In the genomic region with DNA sequence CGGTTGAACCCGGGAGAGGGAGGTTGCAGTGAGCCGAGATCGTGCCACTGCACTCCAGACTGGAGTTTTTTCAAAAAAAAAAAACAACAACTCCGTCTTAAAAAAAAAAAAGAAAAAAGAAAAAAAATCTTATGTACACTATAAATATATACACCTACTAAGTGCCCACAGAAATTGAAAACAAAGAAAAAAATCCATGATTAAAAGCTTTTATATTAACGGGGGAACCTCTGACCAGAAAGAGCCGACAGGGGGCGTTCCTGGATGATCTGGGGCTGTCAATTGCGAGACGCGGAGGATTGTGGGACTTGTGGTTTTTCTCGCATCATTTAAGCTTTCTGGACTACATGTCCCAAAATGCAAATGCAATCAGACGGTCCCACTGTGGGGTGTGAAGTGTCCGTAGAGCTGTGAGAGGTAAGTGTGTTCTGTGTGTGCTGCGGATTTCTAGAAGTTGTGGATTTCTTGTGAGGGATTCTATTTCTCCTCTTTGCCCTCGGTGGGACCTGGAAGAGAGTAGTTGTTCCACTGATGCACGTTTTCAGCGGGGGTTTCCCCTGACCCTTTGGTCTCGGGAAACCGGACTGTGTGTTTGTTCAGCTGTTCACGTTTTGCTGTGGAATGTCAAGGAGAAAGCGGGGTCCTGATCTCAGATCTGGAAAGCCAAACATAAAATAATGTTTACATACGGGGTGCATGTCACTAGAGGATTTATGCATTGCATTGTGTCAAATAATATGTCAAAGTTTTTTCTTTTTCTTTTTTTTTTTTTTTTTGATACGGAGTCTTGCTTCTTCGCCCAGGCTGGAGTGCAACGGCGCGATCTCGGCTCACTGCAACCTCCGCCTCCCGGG, we compare ENCODE assay signal across 8 cellular contexts. TPM values are rescaled to one million over a fixed set of nuclear protein-coding genes. Genes with fewer than 3 reads are reported as not detected.
DNase-seq lines count a peak whose midpoint lies in the region; ATAC-seq and TF ChIP-seq lines count a peak whose summit lies in the region.

A gene with protein sequence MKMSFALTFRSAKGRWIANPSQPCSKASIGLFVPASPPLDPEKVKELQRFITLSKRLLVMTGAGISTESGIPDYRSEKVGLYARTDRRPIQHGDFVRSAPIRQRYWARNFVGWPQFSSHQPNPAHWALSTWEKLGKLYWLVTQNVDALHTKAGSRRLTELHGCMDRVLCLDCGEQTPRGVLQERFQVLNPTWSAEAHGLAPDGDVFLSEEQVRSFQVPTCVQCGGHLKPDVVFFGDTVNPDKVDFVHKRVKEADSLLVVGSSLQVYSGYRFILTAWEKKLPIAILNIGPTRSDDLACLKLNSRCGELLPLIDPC (plus strand): TSS at position 360 of the 854 bp plus-strand sequence. CDS start 1,241 bp downstream, outside the sequence.

- no peaks in the 10 kb centered on the region for H3K27me3 Mint-ChIP-seq in activated naive CD8-positive, alpha-beta T cell treated with anti-CD3 and anti-CD28 coated beads, Interleukin-2, amount 50 U/mL, for 24 hours

- no peaks in the 10 kb centered on the region for H3K36me3 ChIP-seq in upper lobe of left lung

- TF ChIP-seq EP300 in upper lobe of left lung (IDR thresholded peaks at IDR 0.05), result no peak

- no peaks in the 10 kb centered on the region for H3K9me3 Mint-ChIP-seq in activated naive CD8-positive, alpha-beta T cell treated with anti-CD3 and anti-CD28 coated beads, Interleukin-2, amount 50 U/mL, for 24 hours

- peaks cover 0 to 10% (median 5%) of the 10 kb centered on the region in 4 donors for H3K4me1 ChIP-seq in upper lobe of left lung

- DNase-seq in GM12864 (ENCODE audit: low read depth), result peak; percentile 91
- peak; percentile 88 for DNase-seq in NCI-H1092 treated with DMSO at 0.1 percent for 48 hours (lab: John Stamatoyannopoulos, UW)
- peak; percentile 52 for DNase-seq in SKM-1 (lab: John Stamatoyannopoulos, UW; ENCODE audit: unreplicated experiment)
- peak; percentile 89 for DNase-seq in activated naive CD8-positive, alpha-beta T cell treated with anti-CD3 and anti-CD28 coated beads, Interleukin-2, amount 50 U/mL, for 24 hours
- DNase-seq in cardiac septum (ENCODE audit: low spot score), result peak; percentile 91
- DNase-seq in pons (ENCODE audit: low spot score), result peak; percentile 99
- peak; percentile 36 to 95 for DNase-seq in upper lobe of left lung

- no peaks in the 10 kb centered on the region for H3K9me3 ChIP-seq in upper lobe of left lung

- 10% methylated on average over 31 of the region's 31 CpGs for WGBS in upper lobe of left lung, 2 donors

- H3K27me3 ChIP-seq in upper lobe of left lung, result no peaks in the 10 kb centered on the region

- peak within 1 kb of the TSS; percentile 93 for H3K27ac Mint-ChIP-seq in activated naive CD8-positive, alpha-beta T cell treated with anti-CD3 and anti-CD28 coated beads, Interleukin-2, amount 50 U/mL, for 24 hours

- TF ChIP-seq POLR2A in upper lobe of left lung (IDR thresholded peaks at IDR 0.05), result peak in 1 of 4 donors; percentile 41

- TF ChIP-seq CTCF in GM12864 (IDR thresholded peaks at IDR 0.05; ENCODE audit: low read depth, low read length, missing control alignments) (peak; percentile 74), upper lobe of left lung (IDR thresholded peaks at IDR 0.05) (peak in 5 of 6 experiments; percentile 37 to 71 (median 65))

- H3K4me3 ChIP-seq in GM12864 (ENCODE audit: low read depth, low read length) (peak within 1 kb of the TSS; percentile 83), upper lobe of left lung (peak within 1 kb of the TSS; percentile 42 to 76 (median 62))

- peak within 1 kb of the TSS; percentile 9 to 84 (median 62) for H3K27ac ChIP-seq in upper lobe of left lung

- H3K4me1 Mint-ChIP-seq in activated naive CD8-positive, alpha-beta T cell treated with anti-CD3 and anti-CD28 coated beads, Interleukin-2, amount 50 U/mL, for 24 hours, result peaks cover 8% of the 10 kb centered on the region

- H3K36me3 Mint-ChIP-seq in activated naive CD8-positive, alpha-beta T cell treated with anti-CD3 and anti-CD28 coated beads, Interleukin-2, amount 50 U/mL, for 24 hours (ENCODE audit: low read depth), result peaks cover 2% of the 10 kb centered on the region

- H3K4me3 Mint-ChIP-seq in activated naive CD8-positive, alpha-beta T cell treated with anti-CD3 and anti-CD28 coated beads, Interleukin-2, amount 50 U/mL, for 24 hours, result peak within 1 kb of the TSS; percentile 94

- intact Hi-C loops in cardiac septum (cut with DNase I), result no loop called here

- ATAC-seq in HG02623 (IDR thresholded peaks at IDR 0.05; ENCODE audit: unreplicated experiment), result peak; percentile 98
- ATAC-seq in activated naive CD8-positive, alpha-beta T cell treated with anti-CD3 and anti-CD28 coated beads, Interleukin-2, amount 50 U/mL, for 24 hours, result peak; percentile 100
- peak; percentile 95 to 99 for ATAC-seq in upper lobe of left lung (ENCODE audit: low FRiP score in 2 of 2)

RNA-seq across cellular contexts. Expression of the gene that starts here (rescaled TPM):
- total RNA-seq in cardiac septum (2.4 TPM), upper lobe of left lung (1 to 10 TPM in 5 of 6 donors, under 1 TPM in 1; 1.00 to 5.2 (median 2.9) TPM)

Comparison
In these comparisons a context has a peak if more than half of its experiments do, and no peak if none do; other contexts are left out.
1. Peak in every context shown above with its lines: DNase-seq, ATAC-seq, H3K4me3 ChIP-seq and H3K27ac ChIP-seq.